Comparison of ENCODE assay signal across 18 cellular contexts in the genomic region with DNA sequence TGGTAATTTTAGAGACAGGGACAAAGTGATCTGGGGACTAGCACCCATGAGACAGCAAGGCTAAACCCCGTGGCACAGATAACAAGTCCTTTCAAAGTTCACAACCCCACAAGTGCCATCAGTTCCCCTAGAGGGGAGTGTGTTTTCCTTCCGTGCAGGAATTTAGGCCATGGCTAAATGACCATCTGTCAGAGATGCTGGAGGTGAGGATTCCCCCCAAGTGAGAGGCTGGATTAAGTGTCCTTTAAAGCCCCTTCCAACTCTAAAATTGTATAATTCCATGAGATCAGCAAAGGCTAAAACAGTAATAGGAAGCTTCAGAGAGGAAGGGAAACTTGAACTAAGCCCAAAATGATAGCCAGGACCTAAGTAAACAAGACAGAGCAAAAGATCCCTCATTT. TPM values are rescaled to one million over a fixed set of nuclear protein-coding genes. Genes with fewer than 3 reads are reported as not detected.
DNase-seq lines count a peak whose midpoint lies in the region; ATAC-seq and TF ChIP-seq lines count a peak whose summit lies in the region.
"Had no signal": no experiment of that assay in that cellular context is flagged by ENCODE, and none has a peak within 500 bp of the region (broad histone marks: within the 10 kb centered on the region; RNA-seq: fewer than 3 reads in every experiment).

No MANE protein-coding gene starts in this region.

- no peak overlapping the region for H3K4me2 ChIP-seq in IMR-90 (ENCODE audit: low read depth, low read length)

- H2AFZ ChIP-seq in IMR-90 (replicated peaks; ENCODE audit: low read length, poor library complexity) = no peak overlapping the region

- no peak overlapping the region for H3K9ac ChIP-seq in IMR-90 (ENCODE audit: low read depth, low read length)

- TF ChIP-seq CTCF in IMR-90 (conservative IDR thresholded peaks at IDR 0.05; ENCODE audit: low read depth, low read length) (no peak), adrenal gland (IDR thresholded peaks at IDR 0.05) (no peak), heart right ventricle (IDR thresholded peaks at IDR 0.05) (no peak), GM13977 (IDR thresholded peaks at IDR 0.05; ENCODE audit: extremely low read depth, insufficient read depth, missing control alignments) (no peak)

- no peaks in the 10 kb centered on the region for H3K27me3 ChIP-seq in IMR-90 (ENCODE audit: control insufficient read depth, insufficient read depth, low read length)
- H3K27me3 ChIP-seq in adrenal gland = no peaks in the 10 kb centered on the region
- H3K27me3 ChIP-seq in heart right ventricle = no peaks in the 10 kb centered on the region
- H3K27me3 ChIP-seq in naive thymus-derived CD4-positive, alpha-beta T cell (ENCODE audit: control insufficient read depth in 2 of 2, insufficient read depth in 2 of 2, low read length in 2 of 2) = no peaks in the 10 kb centered on the region

- H3K79me1 ChIP-seq in IMR-90 (ENCODE audit: low read depth in 1 of 2, low read length in 2 of 2) = peaks cover 30 to 73% of the 10 kb centered on the region in 2 experiments

- peaks cover 5% of the 10 kb centered on the region; the same call in 1 of the 2 replicates for H4K20me1 ChIP-seq in IMR-90 (ENCODE audit: insufficient read depth, low read length)

- peak overlapping the region; percentile 62; the same call in 1 of the 2 replicates for H3K27ac ChIP-seq in IMR-90 (ENCODE audit: insufficient read depth, low read length)
- peak overlapping the region in 3 of 5 donors; percentile 23 to 50 (median 49) for H3K27ac ChIP-seq in adrenal gland
- peak overlapping the region in 8 of 10 donors; percentile 6 to 62 (median 28) for H3K27ac ChIP-seq in heart right ventricle
- H3K27ac ChIP-seq in naive thymus-derived CD4-positive, alpha-beta T cell (ENCODE audit: low read depth, low read length) = no peak overlapping the region
- H3K27ac ChIP-seq: RWPE1, thoracic aorta had no signal

- dilution Hi-C loops in IMR-90 (cut with HindIII; ENCODE audit: low sequenced_read_pairs, unreplicated experiment) = no loop called here

- no peak for ATAC-seq in IMR-90 (ENCODE audit: low read depth)
- peak in 7 of 8 donors; percentile 29 to 91 (median 64) for ATAC-seq in heart right ventricle
- peak; percentile 26 for ATAC-seq in sciatic nerve
- no peak for ATAC-seq in naive thymus-derived CD4-positive, alpha-beta T cell
- ATAC-seq: activated CD8-positive, alpha-beta memory T cell treated with anti-CD3 and anti-CD28 coated beads, Interleukin-2, amount 10 ng/mL, durations not matched to agents 7 days and 5 days; naive thymus-derived CD8-positive, alpha-beta T cell had no signal

- H3K4me3 ChIP-seq in IMR-90 (ENCODE audit: insufficient read depth, low read depth, low read length) = no peak overlapping the region
- no peak overlapping the region for H3K4me3 ChIP-seq in adrenal gland
- H3K4me3 ChIP-seq in heart right ventricle = no peak overlapping the region
- H3K4me3 ChIP-seq in naive thymus-derived CD4-positive, alpha-beta T cell (ENCODE audit: low read length) = no peak overlapping the region
- H3K4me3 ChIP-seq: thoracic aorta had no signal

- peak overlapping the region in 1 of 2 experiments; percentile 26; a peak in 1 of 4 replicates for H4K8ac ChIP-seq in IMR-90 (ENCODE audit: low read depth in 2 of 2, low read length in 2 of 2)

- no peaks in the 10 kb centered on the region for H3K9me3 Mint-ChIP-seq in naive thymus-derived CD4-positive, alpha-beta T cell
- H3K9me3 Mint-ChIP-seq: endodermal cell; naive thymus-derived CD8-positive, alpha-beta T cell had no signal

- DNase-seq in IMR-90 = no peak
- DNase-seq in adrenal gland = peak in 4 of 7 donors; percentile 20 to 49 (median 38)
- no peak for DNase-seq in heart right ventricle
- DNase-seq in sciatic nerve (ENCODE audit: low spot score) = no peak
- no peak for DNase-seq in GM13977 (ENCODE audit: low spot score)
- no peak for DNase-seq in effector CD4-positive, alpha-beta T cell
- no peak for DNase-seq in naive thymus-derived CD4-positive, alpha-beta T cell
- DNase-seq: activated CD4-positive, alpha-beta T cell treated with anti-CD3 and anti-CD28 coated beads for 4 hours; activated CD8-positive, alpha-beta memory T cell treated with anti-CD3 and anti-CD28 coated beads, Interleukin-2, amount 10 ng/mL, durations not matched to agents 7 days and 5 days; endodermal cell; KBM-7; mammary epithelial cell; naive thymus-derived CD8-positive, alpha-beta T cell; NCI-H1930; NCI-H446; stimulated activated CD4-positive, alpha-beta T cell treated with anti-CD3 and anti-CD28 coated beads, Interleukin-12 subunit alpha, Interleukin-12 subunit beta, amount 100 ng/mL, for 4 hours had no signal

- in situ Hi-C loops in IMR-90 (cut with MboI; ENCODE audit: low sequenced_read_pairs) = no loop called here
- in situ Hi-C loops in GM13977 (cut with MboI; ENCODE audit: low pct_unique_long_range_greater_than_20kb, low sequenced_read_pairs, unreplicated experiment) = no loop called here

- H3K4me1 ChIP-seq in IMR-90 (ENCODE audit: control insufficient read depth, insufficient read depth, low read length) (peaks cover 9% of the 10 kb centered on the region), adrenal gland (replicated peaks in 1 of 2) (peaks cover 7 to 19% of the 10 kb centered on the region in 2 donors), heart right ventricle (peaks cover 0 to 30% (median 13%) of the 10 kb centered on the region in 9 donors)
- no peaks in the 10 kb centered on the region for H3K4me1 ChIP-seq in naive thymus-derived CD4-positive, alpha-beta T cell (ENCODE audit: control insufficient read depth in 2 of 2, insufficient read depth in 2 of 2, low read length in 2 of 2)

- H4K5ac ChIP-seq in IMR-90 (ENCODE audit: low read depth, low read length) = peak overlapping the region; percentile 90

- no peak overlapping the region for H2AK5ac ChIP-seq in IMR-90 (ENCODE audit: low read depth, low read length)

- H3K36me3 Mint-ChIP-seq in naive thymus-derived CD4-positive, alpha-beta T cell = peaks cover 9 to 47% (median 34%) of the 10 kb centered on the region in 5 donors

- WGBS in IMR-90 (ENCODE audit: extremely low coverage in 2 of 2, insufficient read length in 1 of 2), 2 experiments = no CpG with 5 or more reads among the region's 2 CpGs
- WGBS in adrenal gland, 4 donors = 9 to 29% (median 16%) methylated on average over 2 of the region's 2 CpGs
- 24 to 25% methylated on average over 2 of the region's 2 CpGs for WGBS in heart right ventricle, 2 donors

- H3K14ac ChIP-seq in IMR-90 (replicated peaks; ENCODE audit: low read depth, low read length) = peak overlapping the region; percentile 58

- no peak overlapping the region for H3K56ac ChIP-seq in IMR-90 (ENCODE audit: extremely low read depth, insufficient read depth, low read length)

- TF ChIP-seq RAD21 in IMR-90 (IDR thresholded peaks at IDR 0.05; ENCODE audit: low read length) = no peak

- H4K91ac ChIP-seq in IMR-90 (ENCODE audit: insufficient read depth, low read depth, low read length) = no peak overlapping the region; the same call in 1 of the 2 replicates

- no TSS peak for BruUV-seq in IMR-90 (replicated peaks; lab: Mats Ljungman, UMichigan)

- peak overlapping the region; percentile 48 for H2BK5ac ChIP-seq in IMR-90 (ENCODE audit: low read depth, low read length, poor library complexity, severe bottlenecking)

- POLR2A ChIA-PET in IMR-90 (lab: Charles Lee; ENCODE audit: unreplicated experiment) = no interaction called here
- POLR2A ChIA-PET in naive thymus-derived CD4-positive, alpha-beta T cell (lab: Charles Lee) = no interaction called here

- TF ChIP-seq POLR2A in IMR-90 (IDR thresholded peaks at IDR 0.05; ENCODE audit: low read depth, low read length) = no peak
- no peak for TF ChIP-seq POLR2A in adrenal gland (IDR thresholded peaks at IDR 0.05)

- peak overlapping the region; percentile 75 for H3K18ac ChIP-seq in IMR-90 (ENCODE audit: low read depth, low read length)

- H3K36me3 ChIP-seq in IMR-90 (ENCODE audit: control insufficient read depth, insufficient read depth, low read length) = peaks cover 15% of the 10 kb centered on the region
- H3K36me3 ChIP-seq in adrenal gland (replicated peaks in 1 of 2) = peaks cover 0 to 8% of the 10 kb centered on the region in 2 donors
- H3K36me3 ChIP-seq in heart right ventricle = peaks cover 0 to 71% (median 3%) of the 10 kb centered on the region in 9 donors
- H3K36me3 ChIP-seq in naive thymus-derived CD4-positive, alpha-beta T cell (ENCODE audit: control insufficient read depth in 2 of 3, insufficient read depth in 3 of 3, low read length in 3 of 3) = peaks cover 3 to 20% (median 7%) of the 10 kb centered on the region in 3 experiments
- H3K36me3 ChIP-seq: thoracic aorta had no signal

- peak overlapping the region; percentile 56 for H3K23ac ChIP-seq in IMR-90 (ENCODE audit: low read depth, low read length)

- no peaks in the 10 kb centered on the region for H3K27me3 Mint-ChIP-seq in naive thymus-derived CD4-positive, alpha-beta T cell
- H3K27me3 Mint-ChIP-seq: activated CD8-positive, alpha-beta memory T cell treated with anti-CD3 and anti-CD28 coated beads, Interleukin-2, amount 10 ng/mL, durations not matched to agents 7 days and 5 days; naive thymus-derived CD8-positive, alpha-beta T cell had no signal

- CTCF ChIA-PET in IMR-90 (lab: Yijun Ruan, JAX) = no interaction called here
- CTCF ChIA-PET in naive thymus-derived CD4-positive, alpha-beta T cell (lab: Charles Lee) = no interaction called here

- peaks cover 9% of the 10 kb centered on the region for H3K9me1 ChIP-seq in IMR-90 (ENCODE audit: insufficient read depth, low read length)

- H2BK20ac ChIP-seq in IMR-90 (ENCODE audit: low read depth, low read length) = peak overlapping the region; percentile 37; the same call in 1 of the 2 replicates

- no peak overlapping the region for H2BK15ac ChIP-seq in IMR-90 (ENCODE audit: low read depth, low read length)

- H3K9me3 ChIP-seq in IMR-90 (ENCODE audit: control insufficient read depth, insufficient read depth, low read length) = no peaks in the 10 kb centered on the region
- H3K9me3 ChIP-seq in adrenal gland (replicated peaks in 1 of 3) = no peaks in the 10 kb centered on the region
- H3K9me3 ChIP-seq in heart right ventricle = no peaks in the 10 kb centered on the region
- no peaks in the 10 kb centered on the region for H3K9me3 ChIP-seq in naive thymus-derived CD4-positive, alpha-beta T cell (ENCODE audit: control insufficient read depth in 2 of 3, low read length in 3 of 3)
- H3K9me3 ChIP-seq: thoracic aorta had no signal

- peak overlapping the region; percentile 56; the same call in 1 of the 2 replicates for H3K4ac ChIP-seq in IMR-90 (ENCODE audit: low read depth, low read length)

- H3K4me1 Mint-ChIP-seq in naive thymus-derived CD4-positive, alpha-beta T cell = peaks cover 13 to 32% (median 24%) of the 10 kb centered on the region in 7 donors
- H3K4me1 Mint-ChIP-seq: activated CD8-positive, alpha-beta memory T cell treated with anti-CD3 and anti-CD28 coated beads, Interleukin-2, amount 10 ng/mL, durations not matched to agents 7 days and 5 days; endodermal cell had no signal

- intact Hi-C loops in IMR-90 (cut with micrococcal nuclease) = no loop called here
- intact Hi-C loops in adrenal gland (cut with DNase I) = no loop called here
- intact Hi-C loops in heart right ventricle (cut with DNase I) = no loop called here
- intact Hi-C loops in sciatic nerve (cut with DNase I) = no loop called here
- intact Hi-C loops in naive thymus-derived CD4-positive, alpha-beta T cell (cut with micrococcal nuclease) = no loop called here

- H3K27ac Mint-ChIP-seq in naive thymus-derived CD4-positive, alpha-beta T cell = no peak overlapping the region
- H3K27ac Mint-ChIP-seq: activated CD8-positive, alpha-beta memory T cell treated with anti-CD3 and anti-CD28 coated beads, Interleukin-2, amount 10 ng/mL, durations not matched to agents 7 days and 5 days; endodermal cell; naive thymus-derived CD8-positive, alpha-beta T cell had no signal

- peak overlapping the region; percentile 41; the same call in 1 of the 2 replicates for H2BK120ac ChIP-seq in IMR-90 (ENCODE audit: low read depth, low read length)

- H3K4me3 Mint-ChIP-seq in naive thymus-derived CD4-positive, alpha-beta T cell = no peak overlapping the region
- H3K4me3 Mint-ChIP-seq: activated CD8-positive, alpha-beta memory T cell treated with anti-CD3 and anti-CD28 coated beads, Interleukin-2, amount 10 ng/mL, durations not matched to agents 7 days and 5 days; endodermal cell; naive thymus-derived CD8-positive, alpha-beta T cell had no signal

- H2AK9ac ChIP-seq in IMR-90 (replicated peaks; ENCODE audit: low read depth, low read length, poor library complexity) = no peak overlapping the region

RNA-seq across cellular contexts. Expression of a gene that starts 8.7 kb away (rescaled TPM):
- total RNA-seq in IMR-90 (2012; rRNA removed) = 19.4 and 43.3 TPM in 2 replicates
- 31.6 and 32.4 TPM in 2 replicates for polyA plus RNA-seq in IMR-90 (2012; rRNA removed)
- polyA plus RNA-seq in IMR-90 (2012; cell fraction: cytosol; rRNA removed) = 5.2 and 11.4 TPM in 2 replicates
- polyA plus RNA-seq in IMR-90 (2012; cell fraction: nucleus; rRNA removed; ENCODE audit: low replicate concordance) = 1.9 and 13.6 TPM in 2 replicates
- 10 to 100 TPM; 46.5 to 81.8 (median 63.5) TPM for total RNA-seq in adrenal gland
- polyA plus RNA-seq in adrenal gland = 10 to 100 TPM; 13.9 to 92.8 (median 29.8) TPM
- total RNA-seq in heart right ventricle = 10 to 100 TPM; 29.8 to 51.7 (median 40.9) TPM
- polyA plus RNA-seq in heart right ventricle = 10 to 100 TPM; 16.4 to 20.2 TPM
- 89.8 TPM for total RNA-seq in sciatic nerve
- total RNA-seq in naive thymus-derived CD4-positive, alpha-beta T cell = 10 to 100 TPM; 11.2 to 21.9 (median 14.0) TPM
- polyA plus RNA-seq in naive thymus-derived CD4-positive, alpha-beta T cell = 1 to 10 TPM; 1.7 to 2.9 TPM

Comparison
In these comparisons a context has a peak if more than half of its experiments do, and no peak if none do; other contexts are left out.
1. ATAC-seq: peak in heart right ventricle (7 of 8) and sciatic nerve (single experiment); none in IMR-90 (single experiment) and naive thymus-derived CD4-positive, alpha-beta T cell (single experiment).
2. DNase-seq: peak in adrenal gland (4 of 7); none in IMR-90 (single experiment), heart right ventricle (0 of 2), sciatic nerve (single experiment), GM13977 (single experiment), effector CD4-positive, alpha-beta T cell (single experiment) and naive thymus-derived CD4-positive, alpha-beta T cell (0 of 9).